In genomic region chr16:10940501-10941079, GRCh38 we compare ENCODE assay signal across 8 cellular contexts. TPM values are rescaled to one million over a fixed set of nuclear protein-coding genes. Genes with fewer than 3 reads are reported as not detected.
A peak's percentile ranks its signal among the peaks of the same experiment; 100 is the strongest.
DNase-seq lines count a peak whose midpoint lies in the region; ATAC-seq and TF ChIP-seq lines count a peak whose summit lies in the region.

No MANE protein-coding gene starts in this region.

- peaks cover 18% of the 10 kb centered on the region for H3K36me3 Mint-ChIP-seq in CD8-positive, alpha-beta T cell
- H3K36me3 Mint-ChIP-seq in effector memory CD8-positive, alpha-beta T cell (ENCODE audit: insufficient read depth) = peaks cover 11% of the 10 kb centered on the region
- peaks cover 11% of the 10 kb centered on the region for H3K36me3 Mint-ChIP-seq in natural killer cell treated with Interleukin-12 subunit alpha and Interleukin-12 subunit beta and Interleukin-15 and Interleukin-18, amount 100 ng/mL, for 72 hours

- no peak for ATAC-seq in CD8-positive, alpha-beta T cell
- no peak for ATAC-seq in effector memory CD8-positive, alpha-beta T cell (replicated peaks)
- no peak for ATAC-seq in natural killer cell treated with Interleukin-12 subunit alpha and Interleukin-12 subunit beta and Interleukin-15 and Interleukin-18, amount 100 ng/mL, for 72 hours
- ATAC-seq in GM19452 (IDR thresholded peaks at IDR 0.05; ENCODE audit: unreplicated experiment) = no peak

- H3K9me3 ChIP-seq in CD8-positive, alpha-beta T cell (ENCODE audit: low read length) = no peaks in the 10 kb centered on the region
- no peaks in the 10 kb centered on the region for H3K9me3 ChIP-seq in NT2/D1 (ENCODE audit: insufficient read depth, low read length)

- H3K27ac ChIP-seq in CD8-positive, alpha-beta T cell (ENCODE audit: low read depth, low read length) = peak overlapping the region; percentile 15

- no peaks in the 10 kb centered on the region for H3K27me3 ChIP-seq in CD8-positive, alpha-beta T cell (ENCODE audit: insufficient read depth, low read length)
- H3K27me3 ChIP-seq in NT2/D1 (ENCODE audit: insufficient read depth, insufficient read length) = peaks cover 15% of the 10 kb centered on the region

- H3K4me1 ChIP-seq in CD8-positive, alpha-beta T cell (ENCODE audit: insufficient read depth, low read length) = peaks cover 80% of the 10 kb centered on the region
- peaks cover 10% of the 10 kb centered on the region for H3K4me1 ChIP-seq in NT2/D1 (ENCODE audit: insufficient read depth, insufficient read length)

- intact Hi-C loops in CD8-positive, alpha-beta T cell (cut with DNase I, micrococcal nuclease) = loop anchor here (5.0 to 10.0 kb wide), 7 partner anchors 284 to 1862 kb away; partner anchors contain the start of genes SNX29 (in 2 of the 2), CPPED1 (in 1 of the 2), RSL1D1 (in 1 of the 2) and SOCS1 (in 1 of the 2)

- no peaks in the 10 kb centered on the region for H3K27me3 Mint-ChIP-seq in CD8-positive, alpha-beta T cell (ENCODE audit: low read depth)
- no peaks in the 10 kb centered on the region for H3K27me3 Mint-ChIP-seq in effector memory CD8-positive, alpha-beta T cell
- no peaks in the 10 kb centered on the region for H3K27me3 Mint-ChIP-seq in natural killer cell treated with Interleukin-12 subunit alpha and Interleukin-12 subunit beta and Interleukin-15 and Interleukin-18, amount 100 ng/mL, for 72 hours

- peak overlapping the region; percentile 57 for H3K4me3 ChIP-seq in CD8-positive, alpha-beta T cell (ENCODE audit: low read depth, low read length)
- H3K4me3 ChIP-seq in NT2/D1 (ENCODE audit: insufficient read length, low read depth) = peak overlapping the region; percentile 56

- TF ChIP-seq CTCF in CD8-positive, alpha-beta T cell (IDR thresholded peaks at IDR 0.05) = no peak

- CTCF ChIA-PET in CD8-positive, alpha-beta T cell (lab: Charles Lee) = interaction anchor here (1.5 to 1.6 kb wide), 2 partner anchors 22 to 23 kb away, joined by 5 read pairs; no protein-coding TSS in a partner anchor

- H3K27ac Mint-ChIP-seq in CD8-positive, alpha-beta T cell = peak overlapping the region; percentile 79
- peak overlapping the region; percentile 58 to 92 for H3K27ac Mint-ChIP-seq in effector memory CD8-positive, alpha-beta T cell
- H3K27ac Mint-ChIP-seq in natural killer cell treated with Interleukin-12 subunit alpha and Interleukin-12 subunit beta and Interleukin-15 and Interleukin-18, amount 100 ng/mL, for 72 hours = peak overlapping the region; percentile 16 to 67

- peaks cover 81% of the 10 kb centered on the region for H3K4me1 Mint-ChIP-seq in CD8-positive, alpha-beta T cell (ENCODE audit: low read depth)
- peaks cover 66 to 76% of the 10 kb centered on the region in 2 donors for H3K4me1 Mint-ChIP-seq in effector memory CD8-positive, alpha-beta T cell (ENCODE audit: low read depth in 2 of 2)
- H3K4me1 Mint-ChIP-seq in natural killer cell treated with Interleukin-12 subunit alpha and Interleukin-12 subunit beta and Interleukin-15 and Interleukin-18, amount 100 ng/mL, for 72 hours (ENCODE audit: low read depth in 2 of 2) = peaks cover 68 to 80% of the 10 kb centered on the region in 2 donors

- no peaks in the 10 kb centered on the region for H3K36me3 ChIP-seq in CD8-positive, alpha-beta T cell (ENCODE audit: insufficient read depth, low read length)
- peaks cover 44% of the 10 kb centered on the region for H3K36me3 ChIP-seq in NT2/D1 (ENCODE audit: insufficient read depth, insufficient read length, low read length)

- H3K9ac ChIP-seq in NT2/D1 (ENCODE audit: insufficient read length, low read depth) = peak overlapping the region; percentile 78

- H3K9me3 Mint-ChIP-seq in CD8-positive, alpha-beta T cell = no peaks in the 10 kb centered on the region
- no peaks in the 10 kb centered on the region for H3K9me3 Mint-ChIP-seq in effector memory CD8-positive, alpha-beta T cell
- H3K9me3 Mint-ChIP-seq in natural killer cell treated with Interleukin-12 subunit alpha and Interleukin-12 subunit beta and Interleukin-15 and Interleukin-18, amount 100 ng/mL, for 72 hours = no peaks in the 10 kb centered on the region

- POLR2A ChIA-PET in CD8-positive, alpha-beta T cell (lab: Charles Lee) = interaction anchor here (1.0 to 1.3 kb wide), 2 partner anchors 9 to 573 kb away, joined by 3 read pairs; no protein-coding TSS in a partner anchor

- no peak for DNase-seq in CD8-positive, alpha-beta T cell
- DNase-seq in NT2/D1 (ENCODE audit: low read depth, low spot score) = no peak
- DNase-seq in effector memory CD8-positive, alpha-beta T cell = no peak
- DNase-seq in natural killer cell treated with Interleukin-12 subunit alpha and Interleukin-12 subunit beta and Interleukin-15 and Interleukin-18, amount 100 ng/mL, for 72 hours (ENCODE audit: low spot score) = no peak
- no peak for DNase-seq in NCI-H446 (lab: John Stamatoyannopoulos, UW)
- no peak for DNase-seq in KG1 (lab: John Stamatoyannopoulos, UW)
- no peak for DNase-seq in putamen (ENCODE audit: low spot score)

- peak overlapping the region; percentile 93 for H3K4me3 Mint-ChIP-seq in CD8-positive, alpha-beta T cell
- peak overlapping the region; percentile 93 to 96 for H3K4me3 Mint-ChIP-seq in effector memory CD8-positive, alpha-beta T cell
- H3K4me3 Mint-ChIP-seq in natural killer cell treated with Interleukin-12 subunit alpha and Interleukin-12 subunit beta and Interleukin-15 and Interleukin-18, amount 100 ng/mL, for 72 hours = peak overlapping the region; percentile 93

RNA-seq across cellular contexts. Expression of gene DEXI, which starts 1.7 kb away (rescaled TPM):
- 1 to 10 TPM; 4.7 to 5.6 TPM for total RNA-seq in CD8-positive, alpha-beta T cell
- total RNA-seq in natural killer cell treated with Interleukin-12 subunit alpha and Interleukin-12 subunit beta and Interleukin-15 and Interleukin-18, amount 100 ng/mL, for 72 hours = 10 to 100 TPM; 20.7 to 36.3 TPM

RNA-seq across cellular contexts. Expression of gene CLEC16A, which starts 3.8 kb away (rescaled TPM):
- total RNA-seq in CD8-positive, alpha-beta T cell = 10 to 100 TPM; 20.5 to 21.9 TPM
- 10 to 100 TPM; 42.5 to 60.2 TPM for total RNA-seq in natural killer cell treated with Interleukin-12 subunit alpha and Interleukin-12 subunit beta and Interleukin-15 and Interleukin-18, amount 100 ng/mL, for 72 hours
